ENCODE assay signal across 8 cellular contexts in the genomic region with DNA sequence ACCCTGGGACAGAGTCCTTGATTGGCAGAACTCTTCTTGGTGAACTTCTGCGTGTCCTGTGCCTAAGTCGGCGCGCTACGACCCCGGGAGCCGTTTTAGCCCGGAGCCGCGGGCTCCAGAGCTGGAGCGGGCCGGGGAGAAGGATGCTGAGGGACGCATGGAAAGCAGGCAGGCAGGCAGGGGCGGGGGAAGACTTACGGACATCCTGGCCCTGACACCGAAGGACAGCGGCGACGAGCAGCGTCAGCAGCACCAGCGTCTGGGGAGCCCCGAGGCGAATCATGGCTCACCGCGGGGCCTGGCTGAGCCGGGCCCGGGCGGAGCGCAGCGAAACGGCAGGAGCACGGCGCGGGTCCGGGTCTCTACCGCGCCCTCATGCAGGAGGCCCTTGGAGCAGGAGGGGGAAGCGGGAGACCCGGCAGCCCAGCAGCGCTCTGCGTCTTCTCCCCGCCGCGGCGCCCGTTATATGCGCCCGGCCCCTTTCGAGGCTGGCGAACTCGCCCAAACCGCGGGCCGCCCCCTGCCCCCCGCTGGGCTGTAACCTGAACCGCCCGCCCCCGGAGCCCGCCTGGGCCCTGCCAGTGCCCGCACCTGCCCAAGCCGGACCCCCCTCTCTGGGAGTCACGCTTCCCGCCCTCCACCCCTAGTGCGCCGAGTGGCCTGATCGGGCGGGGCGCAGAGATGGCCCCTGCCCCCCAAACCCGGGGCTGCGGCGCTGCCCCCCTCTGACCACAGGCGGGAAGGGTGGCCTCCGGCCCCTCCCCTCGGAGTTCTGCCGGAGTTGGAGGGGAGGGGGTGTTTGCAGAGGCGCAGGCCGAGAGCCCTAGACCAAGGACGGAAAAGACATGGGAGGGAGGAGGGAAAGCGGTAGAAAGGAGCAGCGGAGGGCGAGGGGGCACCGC. TPM values are rescaled to one million over a fixed set of nuclear protein-coding genes. Genes with fewer than 3 reads are reported as not detected.
DNase-seq lines count a peak whose midpoint lies in the region; ATAC-seq lines count a peak whose summit lies in the region.

A gene (minus strand): TSS at position 438 of the 902 bp plus-strand sequence. CDS start 155 bp downstream, at position 283.

- peaks cover 11 to 39% (median 22%) of the 10 kb centered on the region in 4 donors for H3K4me1 Mint-ChIP-seq in CD4-positive, CD25-positive, alpha-beta regulatory T cell
- H3K4me1 Mint-ChIP-seq in activated naive CD4-positive, alpha-beta T cell treated with anti-CD3 and anti-CD28 coated beads, Interleukin-2, amount 50 U/mL, for 24 hours = peaks cover 35% of the 10 kb centered on the region
- H3K4me1 Mint-ChIP-seq in stimulated activated naive CD8-positive, alpha-beta T cell treated with anti-CD3 and anti-CD28 coated beads, Interleukin-15, amount 100 ng/mL, for 72 hours = peaks cover 45% of the 10 kb centered on the region

- H3K36me3 Mint-ChIP-seq in CD4-positive, CD25-positive, alpha-beta regulatory T cell = no peaks in the 10 kb centered on the region
- no peaks in the 10 kb centered on the region for H3K36me3 Mint-ChIP-seq in activated naive CD4-positive, alpha-beta T cell treated with anti-CD3 and anti-CD28 coated beads, Interleukin-2, amount 50 U/mL, for 24 hours

- DNase-seq in CD4-positive, CD25-positive, alpha-beta regulatory T cell = peak in 2 of 3 donors; percentile 23 to 28
- peak; percentile 32 for DNase-seq in M059J (ENCODE audit: low read depth)
- DNase-seq in iPS-NIHi7 (ENCODE audit: extremely low spot score) = peak; percentile 67
- DNase-seq in stimulated activated naive CD8-positive, alpha-beta T cell treated with anti-CD3 and anti-CD28 coated beads, Interleukin-15, amount 100 ng/mL, for 72 hours = peak; percentile 34 to 37

- H3K27ac Mint-ChIP-seq in CD4-positive, CD25-positive, alpha-beta regulatory T cell = peak within 1 kb of the TSS in 2 of 3 donors; percentile 5 to 38
- peak within 1 kb of the TSS; percentile 55 for H3K27ac Mint-ChIP-seq in activated naive CD4-positive, alpha-beta T cell treated with anti-CD3 and anti-CD28 coated beads, Interleukin-2, amount 50 U/mL, for 24 hours
- no peak within 1 kb of the TSS for H3K27ac Mint-ChIP-seq in stimulated activated naive CD8-positive, alpha-beta T cell treated with anti-CD3 and anti-CD28 coated beads, Interleukin-15, amount 100 ng/mL, for 72 hours

- ATAC-seq in CD4-positive, CD25-positive, alpha-beta regulatory T cell (ENCODE audit: low read depth in 2 of 2) = peak; percentile 35 to 36
- peak; percentile 72 for ATAC-seq in stimulated activated naive CD8-positive, alpha-beta T cell treated with anti-CD3 and anti-CD28 coated beads, Interleukin-15, amount 100 ng/mL, for 72 hours
- ATAC-seq in HG02571 (IDR thresholded peaks at IDR 0.05; ENCODE audit: unreplicated experiment) (no peak), GM19452 (IDR thresholded peaks at IDR 0.05; ENCODE audit: unreplicated experiment) (no peak), HG03139 (IDR thresholded peaks at IDR 0.05; ENCODE audit: unreplicated experiment) (no peak)

- H3K27me3 Mint-ChIP-seq in CD4-positive, CD25-positive, alpha-beta regulatory T cell = peaks cover 97% of the 10 kb centered on the region
- H3K27me3 Mint-ChIP-seq in activated naive CD4-positive, alpha-beta T cell treated with anti-CD3 and anti-CD28 coated beads, Interleukin-2, amount 50 U/mL, for 24 hours = peaks cover 58% of the 10 kb centered on the region
- peaks cover 100% of the 10 kb centered on the region for H3K27me3 Mint-ChIP-seq in stimulated activated naive CD8-positive, alpha-beta T cell treated with anti-CD3 and anti-CD28 coated beads, Interleukin-15, amount 100 ng/mL, for 72 hours

- H3K9me3 Mint-ChIP-seq in CD4-positive, CD25-positive, alpha-beta regulatory T cell = peaks cover 0 to 2% (median 0%) of the 10 kb centered on the region in 7 donors
- no peaks in the 10 kb centered on the region for H3K9me3 Mint-ChIP-seq in activated naive CD4-positive, alpha-beta T cell treated with anti-CD3 and anti-CD28 coated beads, Interleukin-2, amount 50 U/mL, for 24 hours
- H3K9me3 Mint-ChIP-seq in stimulated activated naive CD8-positive, alpha-beta T cell treated with anti-CD3 and anti-CD28 coated beads, Interleukin-15, amount 100 ng/mL, for 72 hours = no peaks in the 10 kb centered on the region

- H3K27me3 ChIP-seq in CD4-positive, CD25-positive, alpha-beta regulatory T cell (ENCODE audit: control insufficient read depth, insufficient read depth, low read length) = peaks cover 54% of the 10 kb centered on the region

- no peak within 1 kb of the TSS for H3K27ac ChIP-seq in CD4-positive, CD25-positive, alpha-beta regulatory T cell (ENCODE audit: insufficient read depth, low read length, poor library complexity, severe bottlenecking)

- peaks cover 37% of the 10 kb centered on the region for H3K4me1 ChIP-seq in CD4-positive, CD25-positive, alpha-beta regulatory T cell (ENCODE audit: control insufficient read depth, insufficient read depth, low read length, poor library complexity, severe bottlenecking)

- H3K4me3 ChIP-seq in CD4-positive, CD25-positive, alpha-beta regulatory T cell (ENCODE audit: low read depth, low read length) = peak within 1 kb of the TSS; percentile 48

- H3K4me3 Mint-ChIP-seq in CD4-positive, CD25-positive, alpha-beta regulatory T cell = peak within 1 kb of the TSS; percentile 75 to 96 (median 81)
- H3K4me3 Mint-ChIP-seq in activated naive CD4-positive, alpha-beta T cell treated with anti-CD3 and anti-CD28 coated beads, Interleukin-2, amount 50 U/mL, for 24 hours = peak within 1 kb of the TSS; percentile 86
- H3K4me3 Mint-ChIP-seq in stimulated activated naive CD8-positive, alpha-beta T cell treated with anti-CD3 and anti-CD28 coated beads, Interleukin-15, amount 100 ng/mL, for 72 hours = peak within 1 kb of the TSS; percentile 78 to 84

- no peaks in the 10 kb centered on the region for H3K9me3 ChIP-seq in CD4-positive, CD25-positive, alpha-beta regulatory T cell (ENCODE audit: control insufficient read depth in 2 of 2, low read length in 2 of 2)

- H3K36me3 ChIP-seq in CD4-positive, CD25-positive, alpha-beta regulatory T cell (ENCODE audit: control insufficient read depth, insufficient read depth, low read length) = no peaks in the 10 kb centered on the region

RNA-seq across cellular contexts. Expression of the gene that starts here (rescaled TPM):
- not detected for total RNA-seq in CD4-positive, CD25-positive, alpha-beta regulatory T cell
- polyA plus RNA-seq in CD4-positive, CD25-positive, alpha-beta regulatory T cell = not detected
- total RNA-seq in M059J (2014; rRNA removed; shearing (Covaris generic)) = 0.25 TPM in 1 of 2 replicates, not detected in the other

Comparison
In these comparisons a context has a peak if more than half of its experiments do, and no peak if none do; other contexts are left out.
1. Peak in DNase-seq, ATAC-seq and H3K4me3 ChIP-seq in CD4-positive, CD25-positive, alpha-beta regulatory T cell; RNA of the gene not detected or under 1 TPM.
2. Peak in DNase-seq in M059J; RNA of the gene not detected or under 1 TPM.
3. H3K27ac Mint-ChIP-seq: peak in CD4-positive, CD25-positive, alpha-beta regulatory T cell (2 of 3) and activated naive CD4-positive, alpha-beta T cell treated with anti-CD3 and anti-CD28 coated beads, Interleukin-2, amount 50 U/mL, for 24 hours (single experiment); none in stimulated activated naive CD8-positive, alpha-beta T cell treated with anti-CD3 and anti-CD28 coated beads, Interleukin-15, amount 100 ng/mL, for 72 hours (0 of 2).
4. Peak in every context shown above with its lines, with median percentiles within 50 percentile points of each other: DNase-seq and H3K4me3 Mint-ChIP-seq.